2 cellular contexts compared by ENCODE assay signal in the genomic region with DNA sequence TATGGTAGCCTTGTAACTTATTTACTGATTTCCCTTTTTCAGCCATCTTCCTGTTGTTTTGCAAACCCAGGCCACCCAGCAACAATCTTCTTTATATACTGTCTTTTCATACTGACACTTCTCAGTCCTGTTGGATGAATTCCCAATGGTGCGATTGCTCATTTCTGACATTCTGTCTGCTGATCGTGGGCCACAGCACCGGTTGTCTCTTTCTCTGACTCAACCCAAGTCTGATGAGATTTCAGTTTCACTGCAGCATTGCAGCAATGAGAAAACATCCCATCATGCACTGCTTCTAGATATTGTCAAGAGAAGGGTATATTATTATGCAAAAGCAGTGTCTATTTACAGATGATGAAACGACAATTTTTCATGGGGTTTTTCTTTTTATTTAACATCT.
TF ChIP-seq lines count a peak whose summit lies in the region.

No MANE protein-coding gene starts in this region.

TF ChIP-seq in IMR-90, 13 proteins besides CTCF, POLR2A, EP300 and RAD21:
- TF ChIP-seq, protein P1, sequence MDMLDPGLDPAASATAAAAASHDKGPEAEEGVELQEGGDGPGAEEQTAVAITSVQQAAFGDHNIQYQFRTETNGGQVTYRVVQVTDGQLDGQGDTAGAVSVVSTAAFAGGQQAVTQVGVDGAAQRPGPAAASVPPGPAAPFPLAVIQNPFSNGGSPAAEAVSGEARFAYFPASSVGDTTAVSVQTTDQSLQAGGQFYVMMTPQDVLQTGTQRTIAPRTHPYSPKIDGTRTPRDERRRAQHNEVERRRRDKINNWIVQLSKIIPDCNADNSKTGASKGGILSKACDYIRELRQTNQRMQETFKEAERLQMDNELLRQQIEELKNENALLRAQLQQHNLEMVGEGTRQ (IDR thresholded peaks at IDR 0.05; ENCODE audit: low read depth, low read length): no peak
- TF ChIP-seq CEBPB (IDR thresholded peaks at IDR 0.05; ENCODE audit: low read depth, low read length): peak; percentile 50

TF ChIP-seq in HepG2, 621 proteins besides CTCF, POLR2A, EP300 and RAD21:
- TF ChIP-seq, protein P2, sequence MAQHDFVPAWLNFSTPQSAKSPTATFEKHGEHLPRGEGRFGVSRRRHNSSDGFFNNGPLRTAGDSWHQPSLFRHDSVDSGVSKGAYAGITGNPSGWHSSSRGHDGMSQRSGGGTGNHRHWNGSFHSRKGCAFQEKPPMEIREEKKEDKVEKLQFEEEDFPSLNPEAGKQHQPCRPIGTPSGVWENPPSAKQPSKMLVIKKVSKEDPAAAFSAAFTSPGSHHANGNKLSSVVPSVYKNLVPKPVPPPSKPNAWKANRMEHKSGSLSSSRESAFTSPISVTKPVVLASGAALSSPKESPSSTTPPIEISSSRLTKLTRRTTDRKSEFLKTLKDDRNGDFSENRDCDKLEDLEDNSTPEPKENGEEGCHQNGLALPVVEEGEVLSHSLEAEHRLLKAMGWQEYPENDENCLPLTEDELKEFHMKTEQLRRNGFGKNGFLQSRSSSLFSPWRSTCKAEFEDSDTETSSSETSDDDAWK (CRISPR knock-in tag; IDR thresholded peaks at IDR 0.05): no peak
- TF ChIP-seq, protein P3, sequence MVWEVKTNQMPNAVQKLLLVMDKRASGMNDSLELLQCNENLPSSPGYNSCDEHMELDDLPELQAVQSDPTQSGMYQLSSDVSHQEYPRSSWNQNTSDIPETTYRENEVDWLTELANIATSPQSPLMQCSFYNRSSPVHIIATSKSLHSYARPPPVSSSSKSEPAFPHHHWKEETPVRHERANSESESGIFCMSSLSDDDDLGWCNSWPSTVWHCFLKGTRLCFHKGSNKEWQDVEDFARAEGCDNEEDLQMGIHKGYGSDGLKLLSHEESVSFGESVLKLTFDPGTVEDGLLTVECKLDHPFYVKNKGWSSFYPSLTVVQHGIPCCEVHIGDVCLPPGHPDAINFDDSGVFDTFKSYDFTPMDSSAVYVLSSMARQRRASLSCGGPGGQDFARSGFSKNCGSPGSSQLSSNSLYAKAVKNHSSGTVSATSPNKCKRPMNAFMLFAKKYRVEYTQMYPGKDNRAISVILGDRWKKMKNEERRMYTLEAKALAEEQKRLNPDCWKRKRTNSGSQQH (CRISPR knock-in tag; IDR thresholded peaks at IDR 0.05; ENCODE audit: low read depth): no peak
- TF ChIP-seq ZBTB21 (CRISPR knock-in tag; IDR thresholded peaks at IDR 0.05) (no peak), ZNF263 (CRISPR knock-in tag; IDR thresholded peaks at IDR 0.05) (no peak), ZSCAN20 (CRISPR knock-in tag; IDR thresholded peaks at IDR 0.05; ENCODE audit: borderline replicate concordance) (no peak), NFATC3 (CRISPR knock-in tag; IDR thresholded peaks at IDR 0.05) (no peak), ZBTB3 (CRISPR knock-in tag; IDR thresholded peaks at IDR 0.05; ENCODE audit: borderline replicate concordance, low read depth) (no peak), KDM5A (IDR thresholded peaks at IDR 0.05; ENCODE audit: borderline replicate concordance, low read length) (no peak), HOXA3 (CRISPR knock-in tag; IDR thresholded peaks at IDR 0.05) (no peak), CREM (IDR thresholded peaks at IDR 0.05) (no peak), CREM (CRISPR knock-in tag; IDR thresholded peaks at IDR 0.05) (no peak)
- TF ChIP-seq, protein P4, sequence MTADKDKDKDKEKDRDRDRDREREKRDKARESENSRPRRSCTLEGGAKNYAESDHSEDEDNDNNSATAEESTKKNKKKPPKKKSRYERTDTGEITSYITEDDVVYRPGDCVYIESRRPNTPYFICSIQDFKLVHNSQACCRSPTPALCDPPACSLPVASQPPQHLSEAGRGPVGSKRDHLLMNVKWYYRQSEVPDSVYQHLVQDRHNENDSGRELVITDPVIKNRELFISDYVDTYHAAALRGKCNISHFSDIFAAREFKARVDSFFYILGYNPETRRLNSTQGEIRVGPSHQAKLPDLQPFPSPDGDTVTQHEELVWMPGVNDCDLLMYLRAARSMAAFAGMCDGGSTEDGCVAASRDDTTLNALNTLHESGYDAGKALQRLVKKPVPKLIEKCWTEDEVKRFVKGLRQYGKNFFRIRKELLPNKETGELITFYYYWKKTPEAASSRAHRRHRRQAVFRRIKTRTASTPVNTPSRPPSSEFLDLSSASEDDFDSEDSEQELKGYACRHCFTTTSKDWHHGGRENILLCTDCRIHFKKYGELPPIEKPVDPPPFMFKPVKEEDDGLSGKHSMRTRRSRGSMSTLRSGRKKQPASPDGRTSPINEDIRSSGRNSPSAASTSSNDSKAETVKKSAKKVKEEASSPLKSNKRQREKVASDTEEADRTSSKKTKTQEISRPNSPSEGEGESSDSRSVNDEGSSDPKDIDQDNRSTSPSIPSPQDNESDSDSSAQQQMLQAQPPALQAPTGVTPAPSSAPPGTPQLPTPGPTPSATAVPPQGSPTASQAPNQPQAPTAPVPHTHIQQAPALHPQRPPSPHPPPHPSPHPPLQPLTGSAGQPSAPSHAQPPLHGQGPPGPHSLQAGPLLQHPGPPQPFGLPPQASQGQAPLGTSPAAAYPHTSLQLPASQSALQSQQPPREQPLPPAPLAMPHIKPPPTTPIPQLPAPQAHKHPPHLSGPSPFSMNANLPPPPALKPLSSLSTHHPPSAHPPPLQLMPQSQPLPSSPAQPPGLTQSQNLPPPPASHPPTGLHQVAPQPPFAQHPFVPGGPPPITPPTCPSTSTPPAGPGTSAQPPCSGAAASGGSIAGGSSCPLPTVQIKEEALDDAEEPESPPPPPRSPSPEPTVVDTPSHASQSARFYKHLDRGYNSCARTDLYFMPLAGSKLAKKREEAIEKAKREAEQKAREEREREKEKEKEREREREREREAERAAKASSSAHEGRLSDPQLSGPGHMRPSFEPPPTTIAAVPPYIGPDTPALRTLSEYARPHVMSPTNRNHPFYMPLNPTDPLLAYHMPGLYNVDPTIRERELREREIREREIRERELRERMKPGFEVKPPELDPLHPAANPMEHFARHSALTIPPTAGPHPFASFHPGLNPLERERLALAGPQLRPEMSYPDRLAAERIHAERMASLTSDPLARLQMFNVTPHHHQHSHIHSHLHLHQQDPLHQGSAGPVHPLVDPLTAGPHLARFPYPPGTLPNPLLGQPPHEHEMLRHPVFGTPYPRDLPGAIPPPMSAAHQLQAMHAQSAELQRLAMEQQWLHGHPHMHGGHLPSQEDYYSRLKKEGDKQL (CRISPR knock-in tag; IDR thresholded peaks at IDR 0.05; ENCODE audit: low read depth): no peak
- TF ChIP-seq, protein P5, sequence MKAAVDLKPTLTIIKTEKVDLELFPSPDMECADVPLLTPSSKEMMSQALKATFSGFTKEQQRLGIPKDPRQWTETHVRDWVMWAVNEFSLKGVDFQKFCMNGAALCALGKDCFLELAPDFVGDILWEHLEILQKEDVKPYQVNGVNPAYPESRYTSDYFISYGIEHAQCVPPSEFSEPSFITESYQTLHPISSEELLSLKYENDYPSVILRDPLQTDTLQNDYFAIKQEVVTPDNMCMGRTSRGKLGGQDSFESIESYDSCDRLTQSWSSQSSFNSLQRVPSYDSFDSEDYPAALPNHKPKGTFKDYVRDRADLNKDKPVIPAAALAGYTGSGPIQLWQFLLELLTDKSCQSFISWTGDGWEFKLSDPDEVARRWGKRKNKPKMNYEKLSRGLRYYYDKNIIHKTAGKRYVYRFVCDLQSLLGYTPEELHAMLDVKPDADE (CRISPR knock-in tag; IDR thresholded peaks at IDR 0.05): no peak
- TF ChIP-seq, protein P6, sequence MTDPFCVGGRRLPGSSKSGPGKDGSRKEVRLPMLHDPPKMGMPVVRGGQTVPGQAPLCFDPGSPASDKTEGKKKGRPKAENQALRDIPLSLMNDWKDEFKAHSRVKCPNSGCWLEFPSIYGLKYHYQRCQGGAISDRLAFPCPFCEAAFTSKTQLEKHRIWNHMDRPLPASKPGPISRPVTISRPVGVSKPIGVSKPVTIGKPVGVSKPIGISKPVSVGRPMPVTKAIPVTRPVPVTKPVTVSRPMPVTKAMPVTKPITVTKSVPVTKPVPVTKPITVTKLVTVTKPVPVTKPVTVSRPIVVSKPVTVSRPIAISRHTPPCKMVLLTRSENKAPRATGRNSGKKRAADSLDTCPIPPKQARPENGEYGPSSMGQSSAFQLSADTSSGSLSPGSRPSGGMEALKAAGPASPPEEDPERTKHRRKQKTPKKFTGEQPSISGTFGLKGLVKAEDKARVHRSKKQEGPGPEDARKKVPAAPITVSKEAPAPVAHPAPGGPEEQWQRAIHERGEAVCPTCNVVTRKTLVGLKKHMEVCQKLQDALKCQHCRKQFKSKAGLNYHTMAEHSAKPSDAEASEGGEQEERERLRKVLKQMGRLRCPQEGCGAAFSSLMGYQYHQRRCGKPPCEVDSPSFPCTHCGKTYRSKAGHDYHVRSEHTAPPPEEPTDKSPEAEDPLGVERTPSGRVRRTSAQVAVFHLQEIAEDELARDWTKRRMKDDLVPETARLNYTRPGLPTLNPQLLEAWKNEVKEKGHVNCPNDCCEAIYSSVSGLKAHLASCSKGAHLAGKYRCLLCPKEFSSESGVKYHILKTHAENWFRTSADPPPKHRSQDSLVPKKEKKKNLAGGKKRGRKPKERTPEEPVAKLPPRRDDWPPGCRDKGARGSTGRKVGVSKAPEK (CRISPR knock-in tag; IDR thresholded peaks at IDR 0.05; ENCODE audit: borderline replicate concordance): no peak
- TF ChIP-seq, protein P7, sequence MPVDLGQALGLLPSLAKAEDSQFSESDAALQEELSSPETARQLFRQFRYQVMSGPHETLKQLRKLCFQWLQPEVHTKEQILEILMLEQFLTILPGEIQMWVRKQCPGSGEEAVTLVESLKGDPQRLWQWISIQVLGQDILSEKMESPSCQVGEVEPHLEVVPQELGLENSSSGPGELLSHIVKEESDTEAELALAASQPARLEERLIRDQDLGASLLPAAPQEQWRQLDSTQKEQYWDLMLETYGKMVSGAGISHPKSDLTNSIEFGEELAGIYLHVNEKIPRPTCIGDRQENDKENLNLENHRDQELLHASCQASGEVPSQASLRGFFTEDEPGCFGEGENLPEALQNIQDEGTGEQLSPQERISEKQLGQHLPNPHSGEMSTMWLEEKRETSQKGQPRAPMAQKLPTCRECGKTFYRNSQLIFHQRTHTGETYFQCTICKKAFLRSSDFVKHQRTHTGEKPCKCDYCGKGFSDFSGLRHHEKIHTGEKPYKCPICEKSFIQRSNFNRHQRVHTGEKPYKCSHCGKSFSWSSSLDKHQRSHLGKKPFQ (CRISPR knock-in tag; IDR thresholded peaks at IDR 0.05; ENCODE audit: insufficient replicate concordance): no peak
- TF ChIP-seq, protein P8, sequence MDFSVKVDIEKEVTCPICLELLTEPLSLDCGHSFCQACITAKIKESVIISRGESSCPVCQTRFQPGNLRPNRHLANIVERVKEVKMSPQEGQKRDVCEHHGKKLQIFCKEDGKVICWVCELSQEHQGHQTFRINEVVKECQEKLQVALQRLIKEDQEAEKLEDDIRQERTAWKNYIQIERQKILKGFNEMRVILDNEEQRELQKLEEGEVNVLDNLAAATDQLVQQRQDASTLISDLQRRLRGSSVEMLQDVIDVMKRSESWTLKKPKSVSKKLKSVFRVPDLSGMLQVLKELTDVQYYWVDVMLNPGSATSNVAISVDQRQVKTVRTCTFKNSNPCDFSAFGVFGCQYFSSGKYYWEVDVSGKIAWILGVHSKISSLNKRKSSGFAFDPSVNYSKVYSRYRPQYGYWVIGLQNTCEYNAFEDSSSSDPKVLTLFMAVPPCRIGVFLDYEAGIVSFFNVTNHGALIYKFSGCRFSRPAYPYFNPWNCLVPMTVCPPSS (IDR thresholded peaks at IDR 0.05): no peak
